ENCODE assay signal across 10 cellular contexts in genomic region chr1:9960705-9961562, GRCh38. TPM values are rescaled to one million over a fixed set of nuclear protein-coding genes. Genes with fewer than 3 reads are reported as not detected.
A peak's percentile ranks its signal among the peaks of the same experiment; 100 is the strongest.
DNase-seq lines count a peak whose midpoint lies in the region; TF ChIP-seq lines count a peak whose summit lies in the region.
"Had no signal": no experiment of that assay in that cellular context is flagged by ENCODE, and none has a peak within 500 bp of the region (broad histone marks: within the 10 kb centered on the region; RNA-seq: fewer than 3 reads in every experiment).

No MANE protein-coding gene starts in this region.

- H3K4me2 ChIP-seq in osteoblast (ENCODE audit: insufficient read depth, low read length) = no peak overlapping the region

- 83 to 84% methylated on average over 3 to 12 of the region's 12 CpGs for WGBS in transverse colon (ENCODE audit: low coverage in 1 of 2), 2 donors

- H3K27me3 Mint-ChIP-seq in activated CD4-positive, alpha-beta T cell treated with anti-CD3 and anti-CD28 coated beads, Interleukin-2, amount 10 ng/mL, durations not matched to agents 7 days and 5 days = no peaks in the 10 kb centered on the region

- in situ Hi-C loops in transverse colon (cut with MboI; ENCODE audit: low pct_ligation_motif_present in 1 of 4, low pct_unique_long_range_greater_than_20kb in 1 of 4, low sequenced_read_pairs in 3 of 4) = no loop called here

- intact Hi-C loops in transverse colon (cut with DNase I; ENCODE audit: low total_unique reads) = no loop called here

- H3K27ac ChIP-seq in osteoblast (ENCODE audit: low read depth, low read length) = no peak overlapping the region
- no peak overlapping the region for H3K27ac ChIP-seq in transverse colon
- H3K27ac ChIP-seq: upper lobe of right lung had no signal

- no peak overlapping the region for H3K4me3 Mint-ChIP-seq in activated CD4-positive, alpha-beta T cell treated with anti-CD3 and anti-CD28 coated beads, Interleukin-2, amount 10 ng/mL, durations not matched to agents 7 days and 5 days

- no peak overlapping the region for H3K27ac Mint-ChIP-seq in activated CD4-positive, alpha-beta T cell treated with anti-CD3 and anti-CD28 coated beads, Interleukin-2, amount 10 ng/mL, durations not matched to agents 7 days and 5 days

- H3K4me1 ChIP-seq in osteoblast (ENCODE audit: insufficient read depth, low read length) (no peaks in the 10 kb centered on the region), transverse colon (no peaks in the 10 kb centered on the region)
- H3K4me1 ChIP-seq: upper lobe of right lung had no signal

- H3K36me3 Mint-ChIP-seq in activated CD4-positive, alpha-beta T cell treated with anti-CD3 and anti-CD28 coated beads, Interleukin-2, amount 10 ng/mL, durations not matched to agents 7 days and 5 days (ENCODE audit: low read depth) = no peaks in the 10 kb centered on the region

- H3K4me1 Mint-ChIP-seq in activated CD4-positive, alpha-beta T cell treated with anti-CD3 and anti-CD28 coated beads, Interleukin-2, amount 10 ng/mL, durations not matched to agents 7 days and 5 days = no peaks in the 10 kb centered on the region

- H3K4me3 ChIP-seq in osteoblast (ENCODE audit: insufficient read depth, low read length) (no peak overlapping the region), transverse colon (no peak overlapping the region)
- H3K4me3 ChIP-seq: upper lobe of right lung had no signal

- TF ChIP-seq EP300 in transverse colon (IDR thresholded peaks at IDR 0.05; ENCODE audit: low read depth) = no peak

- no peaks in the 10 kb centered on the region for H3K9me3 ChIP-seq in osteoblast (ENCODE audit: low read depth, low read length)
- H3K9me3 ChIP-seq in transverse colon = no peaks in the 10 kb centered on the region
- H3K9me3 ChIP-seq: upper lobe of right lung had no signal

- H2AFZ ChIP-seq in osteoblast (ENCODE audit: low read length) = no peak overlapping the region

- POLR2A ChIA-PET in activated CD4-positive, alpha-beta T cell treated with anti-CD3 and anti-CD28 coated beads, Interleukin-2, amount 10 ng/mL, durations not matched to agents 7 days and 5 days (lab: Charles Lee) = no interaction called here

- no peak for TF ChIP-seq POLR2A in transverse colon (IDR thresholded peaks at IDR 0.05)

- CTCF ChIA-PET in activated CD4-positive, alpha-beta T cell treated with anti-CD3 and anti-CD28 coated beads, Interleukin-2, amount 10 ng/mL, durations not matched to agents 7 days and 5 days (lab: Charles Lee) = interaction anchor here (0.6 to 2.3 kb wide), 5 partner anchors 9 to 70 kb away, joined by 3 to 6 read pairs (median 3); no protein-coding TSS in a partner anchor

- H3K79me2 ChIP-seq in osteoblast (ENCODE audit: insufficient read depth, low read length) = no peaks in the 10 kb centered on the region

- DNase-seq in GM10266 (ENCODE audit: extremely low spot score) = peak; percentile 39
- peak; percentile 29 for DNase-seq in HS-27A (ENCODE audit: low read depth)
- DNase-seq in NCI-H82 treated with DMSO at 0.1 percent for 48 hours (lab: John Stamatoyannopoulos, UW; ENCODE audit: unreplicated experiment) = peak; percentile 96
- DNase-seq in myocyte (ENCODE audit: low read depth) = peak; percentile 87
- no peak for DNase-seq in osteoblast (ENCODE audit: insufficient read length, low spot score, missing footprints)
- DNase-seq in activated CD4-positive, alpha-beta T cell treated with anti-CD3 and anti-CD28 coated beads, Interleukin-2, amount 10 ng/mL, durations not matched to agents 7 days and 5 days = no peak
- no peak for DNase-seq in nucleus accumbens (lab: John Stamatoyannopoulos, UW)
- DNase-seq in transverse colon = no peak
- DNase-seq: left ventricle myocardium superior, upper lobe of right lung had no signal

- H3K27me3 ChIP-seq in osteoblast (ENCODE audit: insufficient read depth, low read length) (no peaks in the 10 kb centered on the region), transverse colon (no peaks in the 10 kb centered on the region)
- H3K27me3 ChIP-seq: upper lobe of right lung had no signal

- H3K36me3 ChIP-seq in osteoblast (ENCODE audit: insufficient read depth, low read length) = no peaks in the 10 kb centered on the region
- no peaks in the 10 kb centered on the region for H3K36me3 ChIP-seq in transverse colon
- H3K36me3 ChIP-seq: upper lobe of right lung had no signal

- TF ChIP-seq CTCF in GM10266 (IDR thresholded peaks at IDR 0.05; ENCODE audit: control insufficient read depth, insufficient read depth, low read depth, missing control alignments) (no peak), osteoblast (IDR thresholded peaks at IDR 0.05; ENCODE audit: extremely low read depth, low read depth, low read length) (no peak), transverse colon (IDR thresholded peaks at IDR 0.05) (no peak)

- H3K9me3 Mint-ChIP-seq in activated CD4-positive, alpha-beta T cell treated with anti-CD3 and anti-CD28 coated beads, Interleukin-2, amount 10 ng/mL, durations not matched to agents 7 days and 5 days = no peaks in the 10 kb centered on the region

- H4K20me1 ChIP-seq in osteoblast (ENCODE audit: insufficient read depth, low read length) = no peaks in the 10 kb centered on the region

RNA-seq across cellular contexts. Expression of gene NMNAT1, which starts 17.7 kb away (rescaled TPM):
- total RNA-seq in myocyte (9.8 and 12.4 TPM in 2 replicates), osteoblast (9.7 and 10.5 TPM in 2 replicates), transverse colon (10 to 100 TPM in 3 of 4 donors, 1 to 10 TPM in 1; 7.1 to 39.8 (median 17.9) TPM)
- 14.3 TPM for polyA plus RNA-seq in myocyte (2012)
- total RNA-seq in activated CD4-positive, alpha-beta T cell treated with anti-CD3 and anti-CD28 coated beads, Interleukin-2, amount 10 ng/mL, durations not matched to agents 7 days and 5 days = 1 to 10 TPM; 6.3 to 7.9 TPM

RNA-seq across cellular contexts. Expression of gene LZIC, which starts 17.7 kb away (rescaled TPM):
- total RNA-seq in myocyte (45.9 and 48.2 TPM in 2 replicates), osteoblast (34.5 and 37.6 TPM in 2 replicates), transverse colon (10 to 100 TPM; 10.7 to 41.0 (median 26.6) TPM)
- 23.3 TPM for polyA plus RNA-seq in myocyte (2012)
- total RNA-seq in activated CD4-positive, alpha-beta T cell treated with anti-CD3 and anti-CD28 coated beads, Interleukin-2, amount 10 ng/mL, durations not matched to agents 7 days and 5 days = 10 to 100 TPM; 25.7 to 28.0 TPM

RNA-seq across cellular contexts. Expression of gene RBP7, which starts 36.1 kb away (rescaled TPM):
- total RNA-seq in myocyte (not detected in 2 replicates), osteoblast (not detected in 2 replicates), transverse colon (1 to 10 TPM in 2 of 4 donors, not detected in 2; 2.3 to 3.3 TPM)
- not detected for polyA plus RNA-seq in myocyte (2012)
- total RNA-seq in activated CD4-positive, alpha-beta T cell treated with anti-CD3 and anti-CD28 coated beads, Interleukin-2, amount 10 ng/mL, durations not matched to agents 7 days and 5 days = not detected

RNA-seq across cellular contexts. Expression of gene CTNNBIP1, which starts 50.9 kb away (rescaled TPM):
- total RNA-seq in myocyte (19.6 and 26.0 TPM in 2 replicates), osteoblast (17.7 and 18.5 TPM in 2 replicates), transverse colon (10 to 100 TPM in 3 of 4 donors, 1 to 10 TPM in 1; 7.9 to 24.4 (median 15.7) TPM)
- polyA plus RNA-seq in myocyte (2012) = 23.9 TPM
- 10 to 100 TPM; 12.2 to 13.9 TPM for total RNA-seq in activated CD4-positive, alpha-beta T cell treated with anti-CD3 and anti-CD28 coated beads, Interleukin-2, amount 10 ng/mL, durations not matched to agents 7 days and 5 days

Comparison
In these comparisons a context has a peak if more than half of its experiments do, and no peak if none do; other contexts are left out.
1. DNase-seq: peak in GM10266 (single experiment), HS-27A (single experiment), NCI-H82 treated with DMSO at 0.1 percent for 48 hours (single experiment) and myocyte (single experiment); none in osteoblast (single experiment), activated CD4-positive, alpha-beta T cell treated with anti-CD3 and anti-CD28 coated beads, Interleukin-2, amount 10 ng/mL, durations not matched to agents 7 days and 5 days (single experiment), nucleus accumbens (0 of 56) and transverse colon (single experiment).